8 cellular contexts compared by ENCODE assay signal in genomic region chr17:44124118-44124438, GRCh38. TPM values are rescaled to one million over a fixed set of nuclear protein-coding genes. Genes with fewer than 3 reads are reported as not detected.
DNase-seq lines count a peak whose midpoint lies in the region; ATAC-seq and TF ChIP-seq lines count a peak whose summit lies in the region.

No MANE protein-coding gene starts in this region.

- TF ChIP-seq CTCF in GM12865 (IDR thresholded peaks at IDR 0.05; ENCODE audit: insufficient read depth, low read depth, low read length, missing control alignments) (no peak), fibroblast of villous mesenchyme (IDR thresholded peaks at IDR 0.05; ENCODE audit: insufficient read depth, low read depth, low read length) (no peak), gastrocnemius medialis (IDR thresholded peaks at IDR 0.05 in 4 of 5, conservative IDR thresholded peaks at IDR 0.05 in 1 of 5) (no peak)

- intact Hi-C loops in gastrocnemius medialis (cut with DNase I; ENCODE audit: low total_unique reads) = loop anchor here (5.0 kb wide), 1 partner anchor 203 kb away; no protein-coding TSS in a partner anchor

- no peaks in the 10 kb centered on the region for H3K27me3 Mint-ChIP-seq in T-helper 17 cell

- peak overlapping the region; percentile 76 for H3K4me3 ChIP-seq in GM12865 (ENCODE audit: low read depth, low read length)
- peak overlapping the region; percentile 74 for H3K4me3 ChIP-seq in fibroblast of villous mesenchyme (ENCODE audit: low read depth, low read length)
- H3K4me3 ChIP-seq in gastrocnemius medialis = peak overlapping the region; percentile 81 to 97 (median 85)

- H3K27me3 ChIP-seq in gastrocnemius medialis = no peaks in the 10 kb centered on the region

- peak overlapping the region; percentile 93 for H3K4me3 Mint-ChIP-seq in T-helper 17 cell

- H3K4me1 Mint-ChIP-seq in T-helper 17 cell = peaks cover 25% of the 10 kb centered on the region

- in situ Hi-C loops in gastrocnemius medialis (cut with MboI; ENCODE audit: low sequenced_read_pairs in 4 of 4) = loop anchor here in 2 of 4 donors (5.0 to 10.0 kb wide), 2 partner anchors 57 to 59 kb away; partner anchors contain the start of gene LSM12 (in 2 of the 2)

- no peak for TF ChIP-seq POLR2A in gastrocnemius medialis (IDR thresholded peaks at IDR 0.05)

- no peaks in the 10 kb centered on the region for H3K36me3 ChIP-seq in gastrocnemius medialis

- no peaks in the 10 kb centered on the region for H3K36me3 Mint-ChIP-seq in T-helper 17 cell (ENCODE audit: low read depth)

- H3K27ac Mint-ChIP-seq in T-helper 17 cell = peak overlapping the region; percentile 86

- DNase-seq in GM12865 (ENCODE audit: low read depth) = no peak
- DNase-seq in T-helper 17 cell = no peak
- no peak for DNase-seq in fibroblast of villous mesenchyme (ENCODE audit: low read depth)
- no peak for DNase-seq in gastrocnemius medialis
- DNase-seq in NCI-H2171 (lab: John Stamatoyannopoulos, UW) = no peak
- DNase-seq in activated effector memory CD4-positive, alpha-beta T cell treated with anti-CD3 and anti-CD28 coated beads, Interleukin-2, amount 50 U/mL, for 16 hours = no peak
- DNase-seq in GF-D8 (lab: John Stamatoyannopoulos, UW) = no peak

- H3K9me3 ChIP-seq in T-helper 17 cell (ENCODE audit: control insufficient read depth, low read length, poor library complexity, severe bottlenecking) (no peaks in the 10 kb centered on the region), gastrocnemius medialis (no peaks in the 10 kb centered on the region)

- H3K4me1 ChIP-seq in gastrocnemius medialis = peaks cover 37 to 43% of the 10 kb centered on the region in 2 donors

- peak overlapping the region; percentile 93 to 99 (median 96) for H3K27ac ChIP-seq in gastrocnemius medialis

- ATAC-seq in T-helper 17 cell (no peak), gastrocnemius medialis (peak in 1 of 2 donors; percentile 47), HG03457 (IDR thresholded peaks at IDR 0.05; ENCODE audit: unreplicated experiment) (no peak)

RNA-seq across cellular contexts. Expression of gene HDAC5, which starts 0.6 kb away (rescaled TPM):
- total RNA-seq in T-helper 17 cell = 10 to 100 TPM; 83.6 to 96.5 TPM
- total RNA-seq in fibroblast of villous mesenchyme = 36.7 and 62.8 TPM in 2 replicates
- 100 to 1,000 TPM in 2 of 4 donors, 10 to 100 TPM in 2; 36.5 to 301 (median 88.0) TPM for total RNA-seq in gastrocnemius medialis

RNA-seq across cellular contexts. Expression of gene HROB, which starts 17.7 kb away (rescaled TPM):
- total RNA-seq in T-helper 17 cell (1 to 10 TPM; 2.6 to 5.7 TPM), fibroblast of villous mesenchyme (3.0 and 3.2 TPM in 2 replicates), gastrocnemius medialis (1 to 10 TPM in 3 of 4 donors, under 1 TPM in 1; 0.97 to 7.4 (median 1.9) TPM)

RNA-seq across cellular contexts. Expression of gene ASB16, which starts 46.4 kb away (rescaled TPM):
- total RNA-seq in T-helper 17 cell (not detected), fibroblast of villous mesenchyme (under 0.01 TPM in 1 of 2 replicates, not detected in the other), gastrocnemius medialis (100 to 1,000 TPM in 1 of 4 donors, 10 to 100 TPM in 3; 13.2 to 134 (median 34.2) TPM)

RNA-seq across cellular contexts. Expression of gene G6PC3, which starts 53.5 kb away (rescaled TPM):
- total RNA-seq in T-helper 17 cell (10 to 100 TPM; 10.9 to 13.8 TPM), fibroblast of villous mesenchyme (27.4 and 27.6 TPM in 2 replicates), gastrocnemius medialis (10 to 100 TPM; 30.5 to 40.5 (median 36.4) TPM)

RNA-seq across cellular contexts. Expression of gene LSM12, which starts 57.6 kb away (rescaled TPM):
- 10 to 100 TPM; 35.3 to 46.5 TPM for total RNA-seq in T-helper 17 cell
- 53.5 and 82.5 TPM in 2 replicates for total RNA-seq in fibroblast of villous mesenchyme
- total RNA-seq in gastrocnemius medialis = 10 to 100 TPM; 41.6 to 79.0 (median 56.5) TPM

Comparison
In these comparisons a context has a peak if more than half of its experiments do, and no peak if none do; other contexts are left out.
1. RNA of gene ASB16, which starts 46.4 kb away (total RNA-seq): 13.2 to 134 TPM in gastrocnemius medialis; not detected in T-helper 17 cell and under 0.01 TPM in fibroblast of villous mesenchyme; every median in the first group is over 10 times any median in the second.
2. Peak in every context shown above with its lines, with median percentiles within 50 percentile points of each other: H3K4me3 ChIP-seq.